In genomic region chr10:129945031-129945430, GRCh38 we compare ENCODE assay signal across 28 cellular contexts. TPM values are rescaled to one million over a fixed set of nuclear protein-coding genes. Genes with fewer than 3 reads are reported as not detected.
DNase-seq lines count a peak whose midpoint lies in the region; ATAC-seq and TF ChIP-seq lines count a peak whose summit lies in the region.
"Had no signal": no experiment of that assay in that cellular context is flagged by ENCODE, and none has a peak within 500 bp of the region (broad histone marks: within the 10 kb centered on the region; RNA-seq: fewer than 3 reads in every experiment).

No MANE protein-coding gene starts in this region.

- H3K4me1 Mint-ChIP-seq in nephron = peaks cover 66% of the 10 kb centered on the region
- H3K4me1 Mint-ChIP-seq in naive thymus-derived CD4-positive, alpha-beta T cell = no peaks in the 10 kb centered on the region
- H3K4me1 Mint-ChIP-seq: naive B cell had no signal

- H3K27ac ChIP-seq in suprapubic skin = peak overlapping the region; percentile 67
- H3K27ac ChIP-seq in naive thymus-derived CD4-positive, alpha-beta T cell (ENCODE audit: low read depth, low read length) = no peak overlapping the region
- H3K27ac ChIP-seq: BLaER1 treated with 17β-estradiol and CSF1 and Interleukin-3, amounts not matched to agents 10 nM and 100 nM had no signal

- ATAC-seq in Right ventricle myocardium superior (ENCODE audit: poor library complexity) (peak; percentile 32), HG03378 (IDR thresholded peaks at IDR 0.05; ENCODE audit: unreplicated experiment) (no peak)
- ATAC-seq in naive thymus-derived CD4-positive, alpha-beta T cell = no peak
- ATAC-seq: activated CD4-positive, CD25-positive, alpha-beta regulatory T cell treated with anti-CD3 and anti-CD28 coated beads, Interleukin-2, amount 50 U/mL, for 24 hours; stimulated activated naive CD8-positive, alpha-beta T cell treated with anti-CD3 and anti-CD28 coated beads, Interleukin-15, Interleukin-2, amounts not matched to agents 100 U/mL and 50 U/mL, for 24 hours had no signal

- peak overlapping the region; percentile 73 for H3K9ac ChIP-seq in adipocyte (ENCODE audit: low read length)
- H3K9ac ChIP-seq: BLaER1 treated with 17β-estradiol and CSF1 and Interleukin-3, amounts not matched to agents 10 nM and 100 nM had no signal

- peak overlapping the region; percentile 72 for H3K4me3 ChIP-seq in adipocyte (ENCODE audit: low read length)
- no peak overlapping the region for H3K4me3 ChIP-seq in suprapubic skin
- no peak overlapping the region for H3K4me3 ChIP-seq in naive thymus-derived CD4-positive, alpha-beta T cell (ENCODE audit: low read length)
- H3K4me3 ChIP-seq: BLaER1 treated with 17β-estradiol and CSF1 and Interleukin-3, amounts not matched to agents 10 nM and 100 nM; HAP-1 had no signal

- H3K4me3 Mint-ChIP-seq in nephron = no peak overlapping the region
- H3K4me3 Mint-ChIP-seq in naive thymus-derived CD4-positive, alpha-beta T cell = no peak overlapping the region
- H3K4me3 Mint-ChIP-seq: brain, naive B cell had no signal

- H3K27ac Mint-ChIP-seq in nephron = peak overlapping the region in 2 of 3 experiments; percentile 68 to 74
- H3K27ac Mint-ChIP-seq in naive thymus-derived CD4-positive, alpha-beta T cell = no peak overlapping the region

- H3K4me1 ChIP-seq in adipocyte (ENCODE audit: control insufficient read depth, insufficient read depth, low read length) (peaks cover 56% of the 10 kb centered on the region), suprapubic skin (peaks cover 13% of the 10 kb centered on the region)
- no peaks in the 10 kb centered on the region for H3K4me1 ChIP-seq in naive thymus-derived CD4-positive, alpha-beta T cell (ENCODE audit: control insufficient read depth in 2 of 2, insufficient read depth in 2 of 2, low read length in 2 of 2)

- H3K9me3 Mint-ChIP-seq in nephron = peaks cover 3% of the 10 kb centered on the region
- H3K9me3 Mint-ChIP-seq in naive thymus-derived CD4-positive, alpha-beta T cell = no peaks in the 10 kb centered on the region
- H3K9me3 Mint-ChIP-seq: naive B cell had no signal

- no peaks in the 10 kb centered on the region for H3K36me3 Mint-ChIP-seq in nephron (ENCODE audit: low read depth)
- H3K36me3 Mint-ChIP-seq in naive thymus-derived CD4-positive, alpha-beta T cell = no peaks in the 10 kb centered on the region
- H3K36me3 Mint-ChIP-seq: mesothelial cell of epicardium, naive B cell had no signal

- peaks cover 9% of the 10 kb centered on the region for H3K27me3 Mint-ChIP-seq in nephron (ENCODE audit: low read depth)
- peaks cover 1 to 56% (median 14%) of the 10 kb centered on the region in 5 donors for H3K27me3 Mint-ChIP-seq in naive thymus-derived CD4-positive, alpha-beta T cell

- H3K9me3 ChIP-seq in adipocyte (ENCODE audit: control insufficient read depth, low read length) (no peaks in the 10 kb centered on the region), suprapubic skin (no peaks in the 10 kb centered on the region)
- H3K9me3 ChIP-seq in naive thymus-derived CD4-positive, alpha-beta T cell (ENCODE audit: control insufficient read depth in 2 of 3, low read length in 3 of 3) = no peaks in the 10 kb centered on the region
- H3K9me3 ChIP-seq: BLaER1 treated with 17β-estradiol and CSF1 and Interleukin-3, amounts not matched to agents 10 nM and 100 nM; HAP-1; tibial artery had no signal

- CTCF ChIA-PET in naive thymus-derived CD4-positive, alpha-beta T cell (lab: Charles Lee) = interaction anchor here (0.6 kb wide), 1 partner anchor 935 kb away, joined by 3 read pairs; no protein-coding TSS in a partner anchor

- 86% methylated on average over 7 of the region's 7 CpGs for WGBS in suprapubic skin

- POLR2A ChIA-PET in naive thymus-derived CD4-positive, alpha-beta T cell (lab: Charles Lee) = no interaction called here

- TF ChIP-seq CTCF in nephron (IDR thresholded peaks at IDR 0.05; ENCODE audit: unreplicated experiment in 3 of 3) (no peak), suprapubic skin (IDR thresholded peaks at IDR 0.05) (no peak)

- H3K27me3 ChIP-seq in adipocyte (replicated peaks; ENCODE audit: control insufficient read depth, insufficient read depth, low read length) = no peaks in the 10 kb centered on the region
- no peaks in the 10 kb centered on the region for H3K27me3 ChIP-seq in suprapubic skin
- no peaks in the 10 kb centered on the region for H3K27me3 ChIP-seq in naive thymus-derived CD4-positive, alpha-beta T cell (ENCODE audit: control insufficient read depth in 2 of 2, insufficient read depth in 2 of 2, low read length in 2 of 2)
- H3K27me3 ChIP-seq: tibial artery had no signal

- DNase-seq in adipocyte (ENCODE audit: low read depth) = no peak
- no peak for DNase-seq in Right ventricle myocardium superior
- no peak for DNase-seq in suprapubic skin (ENCODE audit: low spot score in 2 of 2)
- no peak for DNase-seq in activated CD4-positive, alpha-beta T cell treated with anti-CD3 and anti-CD28 coated beads, Interleukin-2, amount 50 U/mL, for 1 hour
- DNase-seq in activated T-cell treated with anti-CD3 and anti-CD28 coated beads, Interleukin-2, amount 50 U/mL, for 48 hours = no peak
- DNase-seq in naive thymus-derived CD4-positive, alpha-beta T cell = no peak
- DNase-seq: activated CD4-positive, alpha-beta T cell treated with anti-CD3 and anti-CD28 coated beads, Interleukin-2, amount 50 U/mL, for 48 hours; activated naive CD4-positive, alpha-beta T cell treated with Interleukin-2 at 50 U/mL for 16 hours; EL; islet precursor cell; MM.1S; naive B cell; NCI-H1105 treated with DMSO at 0.1 percent for 48 hours; NCI-H1930; NCI-H526; SHP77 treated with DMSO at 0.1 percent for 48 hours; stimulated activated CD4-positive, alpha-beta T cell treated with anti-CD3 and anti-CD28 coated beads, Interleukin-1b, Interleukin-23, amount 100 ng/mL, for 48 hours; stimulated activated naive CD8-positive, alpha-beta T cell treated with anti-CD3 and anti-CD28 coated beads, Interleukin-15, Interleukin-2, amounts not matched to agents 100 U/mL and 50 U/mL, for 24 hours had no signal

- TF ChIP-seq EP300 in suprapubic skin (IDR thresholded peaks at IDR 0.05) = no peak

- no peaks in the 10 kb centered on the region for H3K36me3 ChIP-seq in adipocyte (ENCODE audit: control insufficient read depth, insufficient read depth, low read length, severe bottlenecking)
- no peaks in the 10 kb centered on the region for H3K36me3 ChIP-seq in suprapubic skin
- no peaks in the 10 kb centered on the region for H3K36me3 ChIP-seq in naive thymus-derived CD4-positive, alpha-beta T cell (ENCODE audit: control insufficient read depth in 2 of 3, insufficient read depth in 3 of 3, low read length in 3 of 3)
- H3K36me3 ChIP-seq: BLaER1 treated with 17β-estradiol and CSF1 and Interleukin-3, amounts not matched to agents 10 nM and 100 nM; HAP-1; tibial artery had no signal

- intact Hi-C loops in Right ventricle myocardium superior (cut with DNase I) = no loop called here
- intact Hi-C loops in naive thymus-derived CD4-positive, alpha-beta T cell (cut with micrococcal nuclease) = no loop called here

- TF ChIP-seq POLR2A in suprapubic skin (IDR thresholded peaks at IDR 0.05) = no peak

RNA-seq across cellular contexts. Expression of gene EBF3, which starts 19.0 kb away (rescaled TPM):
- 6.2 TPM for total RNA-seq in Right ventricle myocardium superior
- total RNA-seq in suprapubic skin = 1 to 10 TPM; 1.4 to 4.2 (median 2.4) TPM
- total RNA-seq in naive thymus-derived CD4-positive, alpha-beta T cell = not detected
- not detected for polyA plus RNA-seq in naive thymus-derived CD4-positive, alpha-beta T cell
- total RNA-seq: liver; T-helper 2 cell treated with Interferon-gamma antibody and Interleukin-4, amounts not matched to agents 100 ng/mL and 5 ng/mL, for 36 hours had no signal

Comparison
In these comparisons a context has a peak if more than half of its experiments do, and no peak if none do; other contexts are left out.
1. H3K27ac Mint-ChIP-seq: peak in nephron (2 of 3); none in naive thymus-derived CD4-positive, alpha-beta T cell (0 of 9).